19 cellular contexts compared by ENCODE assay signal in the genomic region with DNA sequence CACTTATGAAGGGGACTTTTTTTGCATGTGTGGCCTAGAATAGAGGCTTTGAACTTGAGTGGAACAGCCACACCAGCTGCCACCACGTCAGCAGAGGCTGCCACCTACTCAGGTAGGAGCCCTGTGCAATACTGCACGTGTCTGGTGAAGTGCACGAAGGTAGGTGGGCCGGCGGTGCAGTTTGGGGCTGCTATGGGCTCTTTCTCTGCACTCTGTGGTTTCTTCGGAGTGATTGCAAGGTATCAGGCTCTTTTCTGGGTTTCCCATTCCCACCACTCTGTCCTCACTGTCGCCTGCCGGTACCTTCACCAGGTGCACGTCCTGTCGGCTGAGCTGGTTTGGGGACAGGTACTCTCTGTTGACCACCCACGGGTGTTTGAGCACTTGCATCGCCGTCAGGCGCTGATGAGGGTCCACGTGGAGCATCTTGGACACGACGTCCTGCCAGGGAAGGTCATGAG. TPM values are rescaled to one million over a fixed set of nuclear protein-coding genes. Genes with fewer than 3 reads are reported as not detected.
DNase-seq lines count a peak whose midpoint lies in the region; ATAC-seq and TF ChIP-seq lines count a peak whose summit lies in the region.
"Had no signal": no experiment of that assay in that cellular context is flagged by ENCODE, and none has a peak within 500 bp of the region (broad histone marks: within the 10 kb centered on the region; RNA-seq: fewer than 3 reads in every experiment).

No MANE protein-coding gene starts in this region.

- H3K4me3 ChIP-seq in CD4-positive, CD25-positive, alpha-beta regulatory T cell (ENCODE audit: low read depth, low read length) = peak overlapping the region; percentile 50
- H3K4me3 ChIP-seq in Loucy (ENCODE audit: low read length, poor library complexity, severe bottlenecking) = no peak overlapping the region
- no peak overlapping the region for H3K4me3 ChIP-seq in naive thymus-derived CD4-positive, alpha-beta T cell (ENCODE audit: low read length)

- intact Hi-C loops in naive thymus-derived CD4-positive, alpha-beta T cell (cut with micrococcal nuclease) = loop anchor here in 1 of 2 donors (10.0 kb wide), 1 partner anchor 581 kb away; a partner anchor contains a TSS

- peak overlapping the region; percentile 66 to 99 (median 85) for H3K27ac Mint-ChIP-seq in CD4-positive, CD25-positive, alpha-beta regulatory T cell
- peak overlapping the region in 7 of 9 donors; percentile 39 to 99 (median 93) for H3K27ac Mint-ChIP-seq in naive thymus-derived CD4-positive, alpha-beta T cell

- no peaks in the 10 kb centered on the region; the same call in 1 of the 2 replicates for H3K9me2 ChIP-seq in Loucy (replicated peaks; ENCODE audit: low read depth, low read length)

- H2AFZ ChIP-seq in Loucy (ENCODE audit: low read length) = no peak overlapping the region

- H3K36me3 Mint-ChIP-seq in CD4-positive, CD25-positive, alpha-beta regulatory T cell = peaks cover 14% of the 10 kb centered on the region
- peaks cover 11 to 28% (median 17%) of the 10 kb centered on the region in 5 donors for H3K36me3 Mint-ChIP-seq in naive thymus-derived CD4-positive, alpha-beta T cell

- peaks cover 4% of the 10 kb centered on the region for H3K27me3 Mint-ChIP-seq in CD4-positive, CD25-positive, alpha-beta regulatory T cell
- H3K27me3 Mint-ChIP-seq in naive thymus-derived CD4-positive, alpha-beta T cell = peaks cover 0 to 11% (median 0%) of the 10 kb centered on the region in 5 donors

- no peaks in the 10 kb centered on the region for H3K9me3 ChIP-seq in CD4-positive, CD25-positive, alpha-beta regulatory T cell (ENCODE audit: control insufficient read depth in 2 of 2, low read length in 2 of 2)
- H3K9me3 ChIP-seq in Loucy (ENCODE audit: insufficient read depth, low read depth, low read length) = no peaks in the 10 kb centered on the region
- H3K9me3 ChIP-seq in naive thymus-derived CD4-positive, alpha-beta T cell (ENCODE audit: control insufficient read depth in 2 of 3, low read length in 3 of 3) = no peaks in the 10 kb centered on the region
- H3K9me3 ChIP-seq: BE2C had no signal

- ATAC-seq in CD4-positive, CD25-positive, alpha-beta regulatory T cell (ENCODE audit: low read depth in 2 of 2) = no peak
- no peak for ATAC-seq in naive thymus-derived CD4-positive, alpha-beta T cell
- no peak for ATAC-seq in HG03025 (IDR thresholded peaks at IDR 0.05; ENCODE audit: low FRiP score, unreplicated experiment)
- ATAC-seq: HCT116 had no signal

- POLR2A ChIA-PET in naive thymus-derived CD4-positive, alpha-beta T cell (lab: Charles Lee) = interaction anchor here (1.1 to 1.3 kb wide), 2 partner anchors 12 to 75 kb away, joined by 3 to 5 read pairs; no protein-coding TSS in a partner anchor

- peaks cover 0 to 15% (median 2%) of the 10 kb centered on the region in 7 donors for H3K9me3 Mint-ChIP-seq in CD4-positive, CD25-positive, alpha-beta regulatory T cell
- peaks cover 4 to 20% (median 12%) of the 10 kb centered on the region in 11 donors for H3K9me3 Mint-ChIP-seq in naive thymus-derived CD4-positive, alpha-beta T cell

- peak overlapping the region; percentile 57 for H3K9ac ChIP-seq in Loucy (ENCODE audit: low read depth, low read length, poor library complexity, severe bottlenecking)

- H4K20me1 ChIP-seq in Loucy (ENCODE audit: insufficient read depth, low read length, poor library complexity, severe bottlenecking) = no peaks in the 10 kb centered on the region

- H3K4me2 ChIP-seq in Loucy (ENCODE audit: low read depth, low read length, poor library complexity, severe bottlenecking) = peak overlapping the region; percentile 16

- H3K79me2 ChIP-seq in Loucy (ENCODE audit: insufficient read depth, low read length) = no peaks in the 10 kb centered on the region

- no peak for TF ChIP-seq CTCF in Loucy (conservative IDR thresholded peaks at IDR 0.05; ENCODE audit: low read length)

- H3K36me3 ChIP-seq in CD4-positive, CD25-positive, alpha-beta regulatory T cell (ENCODE audit: control insufficient read depth, insufficient read depth, low read length) = no peaks in the 10 kb centered on the region
- no peaks in the 10 kb centered on the region for H3K36me3 ChIP-seq in Loucy (ENCODE audit: insufficient read depth, low read length)
- H3K36me3 ChIP-seq in naive thymus-derived CD4-positive, alpha-beta T cell (ENCODE audit: control insufficient read depth in 2 of 3, insufficient read depth in 3 of 3, low read length in 3 of 3) = no peaks in the 10 kb centered on the region
- H3K36me3 ChIP-seq: BE2C had no signal

- no peak overlapping the region for H3K27ac ChIP-seq in CD4-positive, CD25-positive, alpha-beta regulatory T cell (ENCODE audit: insufficient read depth, low read length, poor library complexity, severe bottlenecking)
- no peak overlapping the region for H3K27ac ChIP-seq in naive thymus-derived CD4-positive, alpha-beta T cell (ENCODE audit: low read depth, low read length)

- H3K4me3 Mint-ChIP-seq in CD4-positive, CD25-positive, alpha-beta regulatory T cell = peak overlapping the region in 3 of 4 donors; percentile 38 to 76 (median 67)
- H3K4me3 Mint-ChIP-seq in naive thymus-derived CD4-positive, alpha-beta T cell = peak overlapping the region in 9 of 10 donors; percentile 32 to 74 (median 54)

- peak; percentile 40 for DNase-seq in activated CD8-positive, alpha-beta memory T cell treated with anti-CD3 and anti-CD28 coated beads, Interleukin-2, amount 50 U/mL, for 4 hours
- DNase-seq in activated CD8-positive, alpha-beta memory T cell treated with anti-CD3 and anti-CD28 coated beads for 24 hours = no peak
- peak in 1 of 3 donors; percentile 10 for DNase-seq in CD4-positive, CD25-positive, alpha-beta regulatory T cell
- no peak for DNase-seq in naive thymus-derived CD4-positive, alpha-beta T cell
- DNase-seq in NOMO-1 treated with DMSO at 0.1 percent for 48 hours (lab: John Stamatoyannopoulos, UW; ENCODE audit: unreplicated experiment) = no peak
- no peak for DNase-seq in NCI-H2227 (lab: John Stamatoyannopoulos, UW; ENCODE audit: unreplicated experiment)
- DNase-seq: GOT3; NCI-H1105 treated with DMSO at 0.1 percent for 48 hours; NCI-H1694; NCI-H2081 treated with DMSO at 0.1 percent for 48 hours; NCI-H510A; NCI-H748 treated with DMSO at 0.1 percent for 48 hours; NK-92 treated with Interleukin-12 subunit alpha and Interleukin-12 subunit beta, amount 100 ng/mL, for 24 hours; OCI-M1; SHP77 had no signal

- CTCF ChIA-PET in naive thymus-derived CD4-positive, alpha-beta T cell (lab: Charles Lee) = interaction anchor here (0.6 to 1.7 kb wide), 2 partner anchors 13 to 16 kb away, joined by 3 to 6 read pairs; no protein-coding TSS in a partner anchor

- peaks cover 18 to 85% (median 66%) of the 10 kb centered on the region in 4 donors for H3K4me1 Mint-ChIP-seq in CD4-positive, CD25-positive, alpha-beta regulatory T cell
- peaks cover 63 to 92% (median 86%) of the 10 kb centered on the region in 7 donors for H3K4me1 Mint-ChIP-seq in naive thymus-derived CD4-positive, alpha-beta T cell

- peaks cover 76% of the 10 kb centered on the region for H3K4me1 ChIP-seq in CD4-positive, CD25-positive, alpha-beta regulatory T cell (ENCODE audit: control insufficient read depth, insufficient read depth, low read length, poor library complexity, severe bottlenecking)
- H3K4me1 ChIP-seq in Loucy (ENCODE audit: insufficient read depth, low read length, poor library complexity, severe bottlenecking) = peaks cover 87% of the 10 kb centered on the region
- peaks cover 78% of the 10 kb centered on the region in 2 donors for H3K4me1 ChIP-seq in naive thymus-derived CD4-positive, alpha-beta T cell (ENCODE audit: control insufficient read depth in 2 of 2, insufficient read depth in 2 of 2, low read length in 2 of 2)
- H3K4me1 ChIP-seq: BE2C had no signal

- no peaks in the 10 kb centered on the region for H3F3A ChIP-seq in Loucy (ENCODE audit: low read depth)

- H3K27me3 ChIP-seq in CD4-positive, CD25-positive, alpha-beta regulatory T cell (ENCODE audit: control insufficient read depth, insufficient read depth, low read length) = no peaks in the 10 kb centered on the region
- H3K27me3 ChIP-seq in Loucy (ENCODE audit: insufficient read depth, low read length, poor library complexity, severe bottlenecking) = no peaks in the 10 kb centered on the region
- H3K27me3 ChIP-seq in naive thymus-derived CD4-positive, alpha-beta T cell (ENCODE audit: control insufficient read depth in 2 of 2, insufficient read depth in 2 of 2, low read length in 2 of 2) = no peaks in the 10 kb centered on the region
- H3K27me3 ChIP-seq: BE2C had no signal

RNA-seq across cellular contexts. Expression of a gene that starts 30.8 kb away (rescaled TPM):
- 25.7 TPM for total RNA-seq in CD4-positive, CD25-positive, alpha-beta regulatory T cell
- 10 to 100 TPM; 70.2 to 92.1 (median 79.2) TPM for polyA plus RNA-seq in CD4-positive, CD25-positive, alpha-beta regulatory T cell
- total RNA-seq in naive thymus-derived CD4-positive, alpha-beta T cell = 10 to 100 TPM; 18.5 to 31.1 (median 26.5) TPM
- 10 to 100 TPM; 41.7 to 64.2 TPM for polyA plus RNA-seq in naive thymus-derived CD4-positive, alpha-beta T cell
